ENCODE assay signal across 1 cellular context in the genomic region with DNA sequence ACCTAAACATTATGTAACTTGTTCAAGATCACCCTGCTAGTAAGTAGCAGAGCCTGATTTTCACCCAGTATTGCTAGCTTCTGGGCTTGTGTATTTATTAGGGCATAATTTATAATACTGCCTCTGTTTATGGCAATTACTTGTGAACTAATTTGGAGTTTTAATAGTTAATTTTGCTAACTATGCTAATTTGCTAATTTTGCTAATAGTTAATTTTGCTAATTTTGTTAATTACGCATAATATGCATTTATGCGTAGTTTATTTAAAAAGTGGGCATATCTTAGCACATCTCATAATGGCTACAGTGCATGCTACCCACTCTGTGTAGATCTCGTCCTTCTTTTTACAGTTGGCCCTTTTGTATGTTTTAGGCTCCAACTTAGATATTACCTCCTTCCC.
TF ChIP-seq lines count a peak whose summit lies in the region.

No MANE protein-coding gene starts in this region.

TF ChIP-seq in HepG2, 621 proteins besides CTCF, POLR2A, EP300 and RAD21 (continued from another document):
- TF ChIP-seq, protein P1, sequence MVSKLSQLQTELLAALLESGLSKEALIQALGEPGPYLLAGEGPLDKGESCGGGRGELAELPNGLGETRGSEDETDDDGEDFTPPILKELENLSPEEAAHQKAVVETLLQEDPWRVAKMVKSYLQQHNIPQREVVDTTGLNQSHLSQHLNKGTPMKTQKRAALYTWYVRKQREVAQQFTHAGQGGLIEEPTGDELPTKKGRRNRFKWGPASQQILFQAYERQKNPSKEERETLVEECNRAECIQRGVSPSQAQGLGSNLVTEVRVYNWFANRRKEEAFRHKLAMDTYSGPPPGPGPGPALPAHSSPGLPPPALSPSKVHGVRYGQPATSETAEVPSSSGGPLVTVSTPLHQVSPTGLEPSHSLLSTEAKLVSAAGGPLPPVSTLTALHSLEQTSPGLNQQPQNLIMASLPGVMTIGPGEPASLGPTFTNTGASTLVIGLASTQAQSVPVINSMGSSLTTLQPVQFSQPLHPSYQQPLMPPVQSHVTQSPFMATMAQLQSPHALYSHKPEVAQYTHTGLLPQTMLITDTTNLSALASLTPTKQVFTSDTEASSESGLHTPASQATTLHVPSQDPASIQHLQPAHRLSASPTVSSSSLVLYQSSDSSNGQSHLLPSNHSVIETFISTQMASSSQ (IDR thresholded peaks at IDR 0.05; ENCODE audit: low read depth), result no peak
- TF ChIP-seq, protein P1 (CRISPR knock-in tag; IDR thresholded peaks at IDR 0.05; ENCODE audit: borderline replicate concordance), result no peak
